ENCODE assay signal across 31 cellular contexts in the genomic region with DNA sequence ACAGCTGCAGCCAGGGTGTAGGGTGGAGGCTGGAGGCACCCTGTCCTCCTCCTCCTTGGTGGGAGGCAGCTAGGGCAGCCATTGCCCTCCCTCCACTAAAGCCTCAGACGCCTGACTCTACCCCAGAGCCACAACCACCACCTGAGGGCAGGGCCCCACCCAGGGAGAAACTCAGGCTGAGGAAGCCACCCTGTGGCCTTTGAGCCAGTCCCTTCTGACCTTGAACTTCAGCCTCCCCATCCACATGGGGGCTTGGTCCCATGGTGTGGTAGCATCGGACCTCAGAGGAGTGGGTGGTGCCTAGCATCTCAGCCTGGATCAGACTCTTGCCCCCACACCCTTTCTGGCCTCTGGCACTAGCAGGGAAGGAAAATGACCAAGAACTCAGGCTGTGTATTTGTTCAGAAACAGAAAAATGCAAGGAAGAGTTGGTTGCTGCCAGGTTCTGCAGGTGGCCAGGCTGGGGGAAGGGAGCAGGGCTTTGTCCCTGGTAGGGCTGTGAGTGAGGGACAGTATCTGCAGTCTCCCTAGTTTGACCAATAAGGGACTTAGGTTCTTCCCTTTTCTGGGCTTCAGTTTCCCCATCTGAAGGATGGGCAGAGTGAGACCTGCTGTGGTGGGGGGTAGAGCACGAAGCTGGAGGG. TPM values are rescaled to one million over a fixed set of nuclear protein-coding genes. Genes with fewer than 3 reads are reported as not detected.
DNase-seq lines count a peak whose midpoint lies in the region; ATAC-seq, FAIRE-seq and TF ChIP-seq lines count a peak whose summit lies in the region.
"Had no signal": no experiment of that assay in that cellular context is flagged by ENCODE, and none has a peak within 500 bp of the region (broad histone marks: within the 10 kb centered on the region; RNA-seq: fewer than 3 reads in every experiment).

No MANE protein-coding gene starts in this region.

- H3K4me3 ChIP-seq in A549: no peak overlapping the region
- H3K4me3 ChIP-seq in NT2/D1 (ENCODE audit: insufficient read length, low read depth): no peak overlapping the region
- H3K4me3 ChIP-seq in HepG2 (replicated peaks in 1 of 3; ENCODE audit: insufficient read depth in 1 of 3, low read depth in 2 of 3, low read length in 3 of 3): no peak overlapping the region
- no peak overlapping the region for H3K4me3 ChIP-seq in small intestine (ENCODE audit: low read depth in 1 of 2, low read length in 2 of 2)
- H3K4me3 ChIP-seq: PC-9 had no signal

- CTCF ChIA-PET in A549 (lab: Yijun Ruan, JAX) (interaction anchor here (1.1 to 2.1 kb wide), 2 partner anchors 16 to 25 kb away, joined by 3 to 6 read pairs; no protein-coding TSS in a partner anchor), HepG2 (lab: Yijun Ruan, JAX; ENCODE audit: low intra/inter-chr PET ratio, low total read pairs) (no interaction called here)

- peak overlapping the region; percentile 1 for H3K9ac ChIP-seq in NT2/D1 (ENCODE audit: insufficient read length, low read depth)
- no peak overlapping the region for H3K9ac ChIP-seq in HepG2 (ENCODE audit: insufficient read depth, low read depth, low read length)

- H3K27ac ChIP-seq in A549 (no peak overlapping the region), HepG2 (ENCODE audit: extremely low read length, insufficient read depth, low read length) (no peak overlapping the region), small intestine (ENCODE audit: low read depth in 1 of 2, low read length in 1 of 2) (no peak overlapping the region)
- H3K27ac ChIP-seq: PC-9 had no signal

- ATAC-seq in A549 (no peak), HepG2 (no peak), GM18520 (IDR thresholded peaks at IDR 0.05; ENCODE audit: unreplicated experiment) (no peak), GM18858 (IDR thresholded peaks at IDR 0.05; ENCODE audit: unreplicated experiment) (no peak)
- ATAC-seq: activated CD4-positive, CD25-positive, alpha-beta regulatory T cell treated with anti-CD3 and anti-CD28 coated beads, Interleukin-2, amount 50 U/mL, for 24 hours; activated T-cell treated with anti-CD3 and anti-CD28 coated beads, Interleukin-2, amount 50 U/mL, for 72 hours; CD8-positive, alpha-beta T cell; stimulated activated effector memory CD8-positive, alpha-beta T cell treated with anti-CD3 and anti-CD28 coated beads, Interleukin-12 subunit alpha, Interleukin-12 subunit beta, amount 100 ng/mL, for 72 hours had no signal

- H3K27me3 ChIP-seq in NT2/D1 (ENCODE audit: insufficient read depth, insufficient read length): no peaks in the 10 kb centered on the region
- peaks cover 0 to 11% of the 10 kb centered on the region in 2 experiments; a peak in 2 of 5 replicates for H3K27me3 ChIP-seq in HepG2 (ENCODE audit: control insufficient read depth in 1 of 2, insufficient read depth in 2 of 2, low read length in 2 of 2)
- no peaks in the 10 kb centered on the region for H3K27me3 ChIP-seq in small intestine (ENCODE audit: control insufficient read depth in 2 of 2, insufficient read depth in 2 of 2, low read length in 2 of 2)
- H3K27me3 ChIP-seq: BE2C, dorsolateral prefrontal cortex had no signal

- H3K79me2 ChIP-seq in HepG2 (ENCODE audit: insufficient read depth, low read length): no peaks in the 10 kb centered on the region

- POLR2A ChIA-PET in A549 (lab: Yijun Ruan, JAX): no interaction called here
- POLR2A ChIA-PET in HepG2 (lab: Yijun Ruan, JAX): no interaction called here

- 50% methylated on average over 3 of the region's 3 CpGs for WGBS in A549 (ENCODE audit: missing lambda C conversion rate)
- 57% methylated on average over 2 of the region's 3 CpGs for WGBS in HepG2 (ENCODE audit: low lambda C conversion rate)
- 38 to 67% (median 40%) methylated on average over 3 of the region's 3 CpGs for WGBS in small intestine, 3 donors

- no peak for TF ChIP-seq POLR2A in A549 (IDR thresholded peaks at IDR 0.05; ENCODE audit: low read length)
- TF ChIP-seq POLR2A in HepG2 (IDR thresholded peaks at IDR 0.05; ENCODE audit: insufficient read depth in 1 of 2, low read depth in 2 of 2, low read length in 2 of 2): no peak

- TF ChIP-seq CTCF in A549 (IDR thresholded peaks at IDR 0.05) (no peak), HepG2 (CRISPR knock-in tag; IDR thresholded peaks at IDR 0.05) (peak; percentile 22; the same call in 1 of the 2 replicates)

- H3K4me2 ChIP-seq in A549 (peak overlapping the region; percentile 22; the same call in 1 of the 3 replicates), HepG2 (ENCODE audit: low read depth, low read length) (no peak overlapping the region)
- H3K4me2 ChIP-seq: PC-9 had no signal

- H3K4me1 ChIP-seq in A549 (peaks cover 37% of the 10 kb centered on the region), NT2/D1 (ENCODE audit: insufficient read depth, insufficient read length) (peaks cover 24% of the 10 kb centered on the region), HepG2 (ENCODE audit: insufficient read depth, low read length) (peaks cover 52% of the 10 kb centered on the region), small intestine (ENCODE audit: control insufficient read depth in 2 of 2, insufficient read depth in 1 of 2, low read depth in 1 of 2, low read length in 1 of 2) (peaks cover 0 to 5% of the 10 kb centered on the region in 2 donors)

- no peak for FAIRE-seq in A549 (lab: Jason Lieb, UNC)
- FAIRE-seq in HepG2 (lab: Jason Lieb, UNC): no peak
- FAIRE-seq in small intestine (lab: Jason Lieb, UNC): no peak
- FAIRE-seq: endometrium, GM18507, HTR-8/SVneo had no signal

- peaks cover 47% of the 10 kb centered on the region for H3K36me3 ChIP-seq in NT2/D1 (ENCODE audit: insufficient read depth, insufficient read length, low read length)
- no peaks in the 10 kb centered on the region for H3K36me3 ChIP-seq in HepG2 (replicated peaks in 1 of 2; ENCODE audit: control insufficient read depth in 1 of 2, insufficient read depth in 2 of 2, low read length in 2 of 2)
- H3K36me3 ChIP-seq in small intestine (ENCODE audit: control insufficient read depth in 2 of 2, insufficient read depth in 2 of 2, low read length in 2 of 2): no peaks in the 10 kb centered on the region
- H3K36me3 ChIP-seq: BE2C had no signal

- BruUV-seq in HepG2 (replicated peaks; lab: Mats Ljungman, UMichigan): no TSS peak

- TF ChIP-seq RAD21 in A549 (conservative IDR thresholded peaks at IDR 0.05 in 1 of 2, IDR thresholded peaks at IDR 0.05 in 1 of 2): no peak
- TF ChIP-seq RAD21 in HepG2 (CRISPR knock-in tag; IDR thresholded peaks at IDR 0.05): no peak

- intact Hi-C loops in HepG2 (cut with micrococcal nuclease; ENCODE audit: unreplicated experiment): no loop called here

- no peaks in the 10 kb centered on the region; the same call in 1 of the 2 replicates for H4K20me1 ChIP-seq in HepG2 (ENCODE audit: insufficient read depth, low read length)

- no peaks in the 10 kb centered on the region for H3K9me3 ChIP-seq in A549
- no peaks in the 10 kb centered on the region for H3K9me3 ChIP-seq in NT2/D1 (ENCODE audit: insufficient read depth, low read length)
- no peaks in the 10 kb centered on the region for H3K9me3 ChIP-seq in HepG2 (ENCODE audit: low read length)
- no peaks in the 10 kb centered on the region for H3K9me3 ChIP-seq in small intestine (ENCODE audit: control insufficient read depth, low read depth)
- H3K9me3 ChIP-seq: BE2C had no signal

- in situ Hi-C loops in HepG2 (cut with HindIII; ENCODE audit: extremely low pct_ligation_motif_present, low pct_unique_long_range_greater_than_20kb): no loop called here

- DNase-seq in A549 (ENCODE audit: low read depth in 1 of 2, low spot score in 1 of 2) (no peak), NT2/D1 (ENCODE audit: low read depth, low spot score) (no peak), HepG2 (ENCODE audit: low spot score) (no peak), small intestine (peak; percentile 37), HUDEP-2 (lab: John Stamatoyannopoulos, UW; ENCODE audit: unreplicated experiment in 76 of 76) (no peak)
- DNase-seq: ACHN; activated CD4-positive, alpha-beta T cell treated with anti-CD3 and anti-CD28 coated beads, Interleukin-2, amount 50 U/mL, for 48 hours; activated naive CD4-positive, alpha-beta T cell treated with Interleukin-2 at 50 U/mL for 16 hours; activated T-cell treated with anti-CD3 and anti-CD28 coated beads, Interleukin-2, amount 50 U/mL, for 72 hours; BE2C; CD8-positive, alpha-beta T cell; foreskin melanocyte; GOT3; KBM-7; NCI-H1092 treated with DMSO at 0.1 percent for 48 hours; NCI-H1694 treated with DMSO at 0.1 percent for 48 hours; NCI-H2171; NCI-H510A treated with DMSO at 0.1 percent for 48 hours; NK-92 treated with Interleukin-12 subunit alpha and Interleukin-12 subunit beta, amount 100 ng/mL, for 24 hours; PC-9; SHP77; stimulated activated CD4-positive, alpha-beta T cell treated with anti-CD3 and anti-CD28 coated beads, Interleukin-15, amount 100 ng/mL, for 24 hours; T-helper 2 cell had no signal

- TF ChIP-seq EP300 in A549 (IDR thresholded peaks at IDR 0.05): no peak
- no peak for TF ChIP-seq EP300 in HepG2 (IDR thresholded peaks at IDR 0.05; ENCODE audit: low read depth in 2 of 2, low read length in 2 of 2)
- no peak for TF ChIP-seq EP300 in HepG2 (CRISPR knock-in tag; IDR thresholded peaks at IDR 0.05; ENCODE audit: borderline replicate concordance)

- no peak overlapping the region for H2AFZ ChIP-seq in HepG2 (ENCODE audit: low read length)
- H2AFZ ChIP-seq: PC-9 had no signal

RNA-seq across cellular contexts. Expression of gene DAB2IP, which starts 3.2 kb away (rescaled TPM):
- 9.4 and 9.7 TPM in 2 replicates for polyA plus RNA-seq in A549 (2011; rRNA removed)
- 7.7 and 11.9 TPM in 2 replicates for polyA plus RNA-seq in A549 (2012; cell fraction: cytosol; rRNA removed)
- polyA plus RNA-seq in A549 (2012; cell fraction: nucleus; rRNA removed): 13.1 and 17.3 TPM in 2 replicates
- polyA plus RNA-seq in A549 (2017; fragmentation: RNase III; extraction: RNeasy Plus Mini Kit Qiagen cat#74134 plus additional on column Dnase treatment): 12.8 to 13.9 TPM (median 13.2 TPM) in 3 replicates
- polyA minus RNA-seq in A549 (2011; rRNA and poly(A)+ RNA removed): 22.4 and 25.6 TPM in 2 replicates
- 25.3 and 32.1 TPM in 2 replicates for total RNA-seq in HepG2 (2016; rRNA removed; fragmentation: Illumina TruSeq; extraction: Trizol)
- 2.8 and 5.2 TPM in 2 replicates for total RNA-seq in HepG2 (2016; cell fraction: cytosol; rRNA removed; fragmentation: Illumina TruSeq; extraction: Trizol; ENCODE audit: low read depth)
- total RNA-seq in HepG2 (2016; cell fraction: insoluble cytoplasmic fraction; rRNA removed; fragmentation: Illumina TruSeq; extraction: Trizol): 24.3 and 28.3 TPM in 2 replicates
- total RNA-seq in HepG2 (2016; cell fraction: membrane; rRNA removed; fragmentation: Illumina TruSeq; extraction: Trizol): 10.8 and 12.3 TPM in 2 replicates
- 23.5 and 29.5 TPM in 2 replicates for total RNA-seq in HepG2 (2016; cell fraction: nucleus; rRNA removed; fragmentation: Illumina TruSeq; extraction: Trizol)
- polyA plus RNA-seq in HepG2 (2011; rRNA removed): 37.9 and 39.9 TPM in 2 replicates
- 20.8 and 29.3 TPM in 2 replicates for polyA plus RNA-seq in HepG2 (2011; cell fraction: cytosol; rRNA removed)
- polyA plus RNA-seq in HepG2 (2011; cell fraction: nucleus; rRNA removed): 42.4 and 54.9 TPM in 2 replicates
- polyA plus RNA-seq in HepG2 (2012): 14.7 and 24.6 TPM in 2 replicates
- polyA plus RNA-seq in HepG2 (2016; cell fraction: cytosol; fragmentation: Illumina TruSeq; extraction: Trizol; ENCODE audit: low read depth): 1.9 and 2.6 TPM in 2 replicates
- polyA plus RNA-seq in HepG2 (2016; cell fraction: insoluble cytoplasmic fraction; fragmentation: Illumina TruSeq; extraction: Trizol; ENCODE audit: low read depth): 24.2 and 33.5 TPM in 2 replicates
- polyA plus RNA-seq in HepG2 (2016; cell fraction: membrane; fragmentation: Illumina TruSeq; extraction: Trizol; ENCODE audit: low read depth): 5.5 and 5.8 TPM in 2 replicates
- polyA plus RNA-seq in HepG2 (2016; cell fraction: nucleus; fragmentation: Illumina TruSeq; extraction: Trizol; ENCODE audit: insufficient read depth, low read depth): 42.8 and 47.1 TPM in 2 replicates
- 48.1 and 97.1 TPM in 2 replicates for polyA minus RNA-seq in HepG2 (2011; rRNA and poly(A)+ RNA removed; ENCODE audit: low replicate concordance)
- polyA minus RNA-seq in HepG2 (2011; cell fraction: cytosol; rRNA and poly(A)+ RNA removed): 26.5 and 29.0 TPM in 2 replicates
- 34.6 and 46.1 TPM in 2 replicates for polyA minus RNA-seq in HepG2 (2011; cell fraction: nucleus; rRNA and poly(A)+ RNA removed)
- 10 to 100 TPM; 13.8 to 39.0 (median 20.1) TPM for polyA plus RNA-seq in small intestine

Comparison
In these comparisons a context has a peak if more than half of its experiments do, and no peak if none do; other contexts are left out.
1. Of the 38 proteins assayed by ChIP-seq in both HepG2 and A549: peak only in HepG2: CTCF, ESRRA, HDAC2, KDM1A and MYC; only in A549: none; in both: none; in neither: 33.